In genomic region chr5:7869474-7870136, GRCh38 we compare ENCODE assay signal across 8 cellular contexts. TPM values are rescaled to one million over a fixed set of nuclear protein-coding genes. Genes with fewer than 3 reads are reported as not detected.
DNase-seq lines count a peak whose midpoint lies in the region; ATAC-seq and TF ChIP-seq lines count a peak whose summit lies in the region.

No MANE protein-coding gene starts in this region.

- H3K4me1 Mint-ChIP-seq in endodermal cell = peaks cover 14% of the 10 kb centered on the region
- peaks cover 75 to 77% of the 10 kb centered on the region in 2 donors for H3K4me1 Mint-ChIP-seq in natural killer cell

- H3K9me3 Mint-ChIP-seq in endodermal cell (no peaks in the 10 kb centered on the region), natural killer cell (no peaks in the 10 kb centered on the region)

- H3K27ac Mint-ChIP-seq in endodermal cell (peak overlapping the region; percentile 19), natural killer cell (peak overlapping the region; percentile 83 to 87)

- H3K4me3 Mint-ChIP-seq in endodermal cell = peak overlapping the region; percentile 84
- peak overlapping the region; percentile 92 for H3K4me3 Mint-ChIP-seq in natural killer cell

- H3K27me3 ChIP-seq in BJ (ENCODE audit: control insufficient read depth, insufficient read depth, low read length) (no peaks in the 10 kb centered on the region), endodermal cell (ENCODE audit: control insufficient read depth, insufficient read depth, low read length, poor library complexity, severe bottlenecking) (no peaks in the 10 kb centered on the region)

- H3K9me3 ChIP-seq in endodermal cell (ENCODE audit: control insufficient read depth, low read length) = no peaks in the 10 kb centered on the region

- peaks cover 2% of the 10 kb centered on the region for H3K36me3 Mint-ChIP-seq in endodermal cell (ENCODE audit: low read depth)
- H3K36me3 Mint-ChIP-seq in natural killer cell = no peaks in the 10 kb centered on the region

- H3K27ac ChIP-seq in endodermal cell (ENCODE audit: low read depth, low read length) = no peak overlapping the region

- ATAC-seq in GM18909 (IDR thresholded peaks at IDR 0.05; ENCODE audit: poor library complexity, unreplicated experiment) (peak; percentile 34), HG03135 (IDR thresholded peaks at IDR 0.05; ENCODE audit: unreplicated experiment) (peak; percentile 36), natural killer cell (peak; percentile 24 to 53 (median 39))

- H3K27me3 Mint-ChIP-seq in endodermal cell (ENCODE audit: insufficient read depth) (no peaks in the 10 kb centered on the region), natural killer cell (ENCODE audit: low read depth in 2 of 2) (no peaks in the 10 kb centered on the region)

- intact Hi-C loops in natural killer cell (cut with micrococcal nuclease) = no loop called here

- H3K36me3 ChIP-seq in BJ (ENCODE audit: control insufficient read depth, insufficient read depth, low read length) = 0 out of 2 replicates have a peak, but pooled peaks cover 1% of the 10 kb centered on the region
- peaks cover 16% of the 10 kb centered on the region for H3K36me3 ChIP-seq in endodermal cell (ENCODE audit: control insufficient read depth, insufficient read depth, low read length)

- H3K4me1 ChIP-seq in endodermal cell (ENCODE audit: control insufficient read depth, insufficient read depth, low read length) = peaks cover 7% of the 10 kb centered on the region

- WGBS in endodermal cell (ENCODE audit: insufficient coverage in 1 of 2, insufficient read length in 1 of 2), 2 experiments = 6 to 11% methylated on average over 12 to 40 of the region's 41 CpGs

- CTCF ChIA-PET in BJ (lab: Yijun Ruan, JAX) = interaction anchor here (0.9 to 1.7 kb wide), 3 partner anchors 9 to 57 kb away, joined by 3 read pairs; no protein-coding TSS in a partner anchor

- TF ChIP-seq CTCF in BJ (IDR thresholded peaks at IDR 0.05; ENCODE audit: insufficient read depth, low read depth, low read length) = no peak
- TF ChIP-seq CTCF in endodermal cell (conservative IDR thresholded peaks at IDR 0.05) = no peak
- no peak for TF ChIP-seq CTCF in natural killer cell (IDR thresholded peaks at IDR 0.05)

- H3K4me3 ChIP-seq in BJ (ENCODE audit: low read depth, low read length) = peak overlapping the region; percentile 92
- H3K4me3 ChIP-seq in endodermal cell (ENCODE audit: low read length) = peak overlapping the region; percentile 85

- DNase-seq in BJ (ENCODE audit: low read depth) = no peak
- DNase-seq in T-helper 2 cell = peak; percentile 10 to 50 (median 29)
- DNase-seq in endodermal cell = no peak
- peak; percentile 27 for DNase-seq in natural killer cell
- no peak for DNase-seq in NCI-H1436 treated with DMSO at 0.1 percent for 48 hours (lab: John Stamatoyannopoulos, UW)
- no peak for DNase-seq in midbrain (lab: John Stamatoyannopoulos, UW)

- POLR2A ChIA-PET in BJ (lab: Charles Lee) = no interaction called here

- H3K9ac ChIP-seq in endodermal cell (ENCODE audit: extremely low read depth, low read length, poor library complexity, severe bottlenecking) = peak overlapping the region; percentile 59

RNA-seq across cellular contexts. Expression of gene MTRR, which starts 0.7 kb away (rescaled TPM):
- 58.6 and 65.4 TPM in 2 replicates for polyA plus RNA-seq in BJ (2011; rRNA removed)
- polyA minus RNA-seq in BJ (2011; rRNA and poly(A)+ RNA removed) = 32.1 and 66.0 TPM in 2 replicates
- 10 to 100 TPM; 40.6 to 47.0 TPM for total RNA-seq in endodermal cell
- 29.7 TPM for polyA plus RNA-seq in endodermal cell (2013, experiment 1 of 2)
- 23.1 TPM for polyA plus RNA-seq in endodermal cell (2013, experiment 2 of 2)
- 10 to 100 TPM; 55.7 to 78.4 (median 69.9) TPM for total RNA-seq in natural killer cell

RNA-seq across cellular contexts. Expression of gene FASTKD3, which starts 0.8 kb away (rescaled TPM):
- 5.6 and 9.2 TPM in 2 replicates for polyA plus RNA-seq in BJ (2011; rRNA removed)
- polyA minus RNA-seq in BJ (2011; rRNA and poly(A)+ RNA removed) = 1.7 and 3.0 TPM in 2 replicates
- total RNA-seq in endodermal cell (1 to 10 TPM; 6.6 to 8.5 TPM), natural killer cell (10 to 100 TPM in 1 of 3 donors, 1 to 10 TPM in 2; 8.0 to 10.6 (median 8.6) TPM)
- 13.6 TPM for polyA plus RNA-seq in endodermal cell (2013, experiment 1 of 2)
- 14.4 TPM for polyA plus RNA-seq in endodermal cell (2013, experiment 2 of 2)

RNA-seq across cellular contexts. Expression of gene CFAP90, which starts 18.7 kb away (rescaled TPM):
- polyA plus RNA-seq in BJ (2011; rRNA removed) = 0.10 TPM in 1 of 2 replicates, not detected in the other
- polyA minus RNA-seq in BJ (2011; rRNA and poly(A)+ RNA removed) = not detected in 2 replicates
- under 1 TPM; 0.80 to 0.88 TPM for total RNA-seq in endodermal cell
- polyA plus RNA-seq in endodermal cell (2013, experiment 1 of 2) = 1.9 TPM
- polyA plus RNA-seq in endodermal cell (2013, experiment 2 of 2) = 1.3 TPM
- not detected for total RNA-seq in natural killer cell

Comparison
In these comparisons a context has a peak if more than half of its experiments do, and no peak if none do; other contexts are left out.
1. DNase-seq: peak in T-helper 2 cell (5 of 5) and natural killer cell (single experiment); none in BJ (single experiment), endodermal cell (single experiment), NCI-H1436 treated with DMSO at 0.1 percent for 48 hours (single experiment) and midbrain (single experiment).
2. Peak in every context shown above with its lines, with median percentiles within 50 percentile points of each other: ATAC-seq.